In genomic region chr13:94308808-94309207, GRCh38 we compare ENCODE assay signal across 21 cellular contexts.
"Had no signal": no experiment of that assay in that cellular context is flagged by ENCODE, and none has a peak within 500 bp of the region (broad histone marks: within the 10 kb centered on the region; RNA-seq: fewer than 3 reads in every experiment).

No MANE protein-coding gene starts in this region.

- DNase-seq: activated B cell treated with CpG ODN at 0.5 μM for 24 hours; activated CD4-positive, alpha-beta T cell treated with anti-CD3 and anti-CD28 coated beads for 48 hours; activated CD8-positive, alpha-beta T cell treated with anti-CD3 and anti-CD28 coated beads for 36 hours; activated effector memory CD4-positive, alpha-beta T cell treated with Interleukin-2 at 50 U/mL for 16 hours; activated naive CD4-positive, alpha-beta T cell treated with anti-CD3 and anti-CD28 coated beads, Interleukin-2, amount 50 U/mL, for 16 hours; activated T-cell treated with anti-CD3 and anti-CD28 coated beads, Interleukin-2, amount 50 U/mL, for 4 hours; central memory CD4-positive, alpha-beta T cell; colonic mucosa; esophagus squamous epithelium; heart left ventricle; left cardiac atrium; mammary epithelial cell; mucosa of descending colon; natural killer cell; posterior cingulate gyrus; retina; stimulated activated CD4-positive, alpha-beta T cell treated with anti-CD3 and anti-CD28 coated beads, Interleukin-4, amount 100 ng/mL, for 1 hour; stimulated activated naive B cell treated with anti-CD40 and anti-IgM and Interleukin-4, amounts not matched to agents 10 μg/mL and 1 μg/mL and 100 μg/mL, for 72 hours; tibial artery had no signal

- H3K4me3 Mint-ChIP-seq: activated B cell treated with CpG ODN at 0.5 μM for 24 hours; activated CD8-positive, alpha-beta T cell treated with anti-CD3 and anti-CD28 coated beads for 36 hours; activated T-cell treated with anti-CD3 and anti-CD28 coated beads, Interleukin-2, amount 50 U/mL, for 4 hours; natural killer cell; stimulated activated naive B cell treated with anti-CD40 and anti-IgM and Interleukin-4, amounts not matched to agents 10 μg/mL and 1 μg/mL and 100 μg/mL, for 72 hours; T-helper 2 cell treated with Interferon-gamma antibody and Interleukin-4, amounts not matched to agents 5 μg/mL and 100 μg/mL, for 36 hours had no signal

- H3K27ac Mint-ChIP-seq: activated B cell treated with CpG ODN at 0.5 μM for 24 hours; activated CD8-positive, alpha-beta T cell treated with anti-CD3 and anti-CD28 coated beads for 36 hours; natural killer cell; stimulated activated naive B cell treated with anti-CD40 and anti-IgM and Interleukin-4, amounts not matched to agents 10 μg/mL and 1 μg/mL and 100 μg/mL, for 72 hours; T-helper 2 cell treated with Interferon-gamma antibody and Interleukin-4, amounts not matched to agents 5 μg/mL and 100 μg/mL, for 36 hours had no signal

- H3K27ac ChIP-seq: colonic mucosa, esophagus squamous epithelium, vagina had no signal

- H3K4me1 ChIP-seq: colonic mucosa, vagina had no signal

- H3K36me3 ChIP-seq: colonic mucosa, esophagus squamous epithelium, heart left ventricle, tibial artery, vagina had no signal

- H3K9me3 ChIP-seq: colonic mucosa, esophagus squamous epithelium, heart left ventricle, mucosa of descending colon, tibial artery, vagina had no signal

- H3K4me3 ChIP-seq: colonic mucosa, esophagus squamous epithelium, heart left ventricle, mucosa of descending colon, tibial artery, vagina had no signal

- H3K4me1 Mint-ChIP-seq: natural killer cell had no signal

- ATAC-seq: activated CD8-positive, alpha-beta T cell treated with anti-CD3 and anti-CD28 coated beads for 36 hours; activated T-cell treated with anti-CD3 and anti-CD28 coated beads, Interleukin-2, amount 50 U/mL, for 4 hours; heart left ventricle; left cardiac atrium; mucosa of descending colon; natural killer cell; stimulated activated naive B cell treated with anti-CD40 and anti-IgM and Interleukin-4, amounts not matched to agents 10 μg/mL and 1 μg/mL and 100 μg/mL, for 72 hours had no signal

- H3K36me3 Mint-ChIP-seq: natural killer cell; stimulated activated naive B cell treated with anti-CD40 and anti-IgM and Interleukin-4, amounts not matched to agents 10 μg/mL and 1 μg/mL and 100 μg/mL, for 72 hours had no signal

- H3K9me3 Mint-ChIP-seq: activated B cell treated with CpG ODN at 0.5 μM for 24 hours; activated CD8-positive, alpha-beta T cell treated with anti-CD3 and anti-CD28 coated beads for 36 hours; activated T-cell treated with anti-CD3 and anti-CD28 coated beads, Interleukin-2, amount 50 U/mL, for 4 hours; natural killer cell; stimulated activated naive B cell treated with anti-CD40 and anti-IgM and Interleukin-4, amounts not matched to agents 10 μg/mL and 1 μg/mL and 100 μg/mL, for 72 hours; T-helper 2 cell treated with Interferon-gamma antibody and Interleukin-4, amounts not matched to agents 5 μg/mL and 100 μg/mL, for 36 hours had no signal

- H3K27me3 Mint-ChIP-seq: activated B cell treated with CpG ODN at 0.5 μM for 24 hours; activated CD8-positive, alpha-beta T cell treated with anti-CD3 and anti-CD28 coated beads for 36 hours; stimulated activated naive B cell treated with anti-CD40 and anti-IgM and Interleukin-4, amounts not matched to agents 10 μg/mL and 1 μg/mL and 100 μg/mL, for 72 hours had no signal

- H3K27me3 ChIP-seq: colonic mucosa, esophagus squamous epithelium, heart left ventricle, tibial artery, vagina had no signal
